In genomic region chr11:74701351-74701750, GRCh38 we compare ENCODE assay signal across 16 cellular contexts. TPM values are rescaled to one million over a fixed set of nuclear protein-coding genes. Genes with fewer than 3 reads are reported as not detected.
DNase-seq lines count a peak whose midpoint lies in the region; ATAC-seq and TF ChIP-seq lines count a peak whose summit lies in the region.
"Had no signal": no experiment of that assay in that cellular context is flagged by ENCODE, and none has a peak within 500 bp of the region (broad histone marks: within the 10 kb centered on the region; RNA-seq: fewer than 3 reads in every experiment).

No MANE protein-coding gene starts in this region.

- ATAC-seq in GM23338, result peak; percentile 52
- ATAC-seq in GM21529 (IDR thresholded peaks at IDR 0.05; ENCODE audit: unreplicated experiment), result no peak
- no peak for ATAC-seq in T-cell (replicated peaks in 1 of 4)
- ATAC-seq: activated CD4-positive, CD25-positive, alpha-beta regulatory T cell treated with anti-CD3 and anti-CD28 coated beads, Interleukin-2, amount 50 U/mL, for 24 hours had no signal

- H3K4me1 ChIP-seq in GM23338 (ENCODE audit: insufficient read depth) (peaks cover 13% of the 10 kb centered on the region), prostate gland (replicated peaks) (no peaks in the 10 kb centered on the region)

- no peaks in the 10 kb centered on the region for H3K9me3 Mint-ChIP-seq in GM23338
- no peaks in the 10 kb centered on the region for H3K9me3 Mint-ChIP-seq in T-cell
- H3K9me3 Mint-ChIP-seq: central memory CD8-positive, alpha-beta T cell; immature natural killer cell had no signal

- H3F3A ChIP-seq in GM23338 (replicated peaks; ENCODE audit: low read depth), result no peaks in the 10 kb centered on the region

- H3K36me3 ChIP-seq in GM23338 (ENCODE audit: insufficient read depth), result no peaks in the 10 kb centered on the region
- H3K36me3 ChIP-seq in prostate gland, result no peaks in the 10 kb centered on the region
- H3K36me3 ChIP-seq: right atrium auricular region, SJSA1 had no signal

- H3K4me2 ChIP-seq in GM23338, result no peak overlapping the region

- H3K9me3 ChIP-seq in prostate gland, result no peaks in the 10 kb centered on the region
- H3K9me3 ChIP-seq: right atrium auricular region, SJSA1 had no signal

- H3K4me1 Mint-ChIP-seq in GM23338 (peaks cover 15% of the 10 kb centered on the region), T-cell (peaks cover 0 to 5% (median 0%) of the 10 kb centered on the region in 3 donors)
- H3K4me1 Mint-ChIP-seq: central memory CD8-positive, alpha-beta T cell; immature natural killer cell had no signal

- H3K79me2 ChIP-seq in GM23338 (replicated peaks; ENCODE audit: insufficient read depth), result no peaks in the 10 kb centered on the region

- peak; percentile 52 to 83 for TF ChIP-seq CTCF in GM23338 (conservative IDR thresholded peaks at IDR 0.05; ENCODE audit: low read depth in 2 of 2)
- peak; percentile 30 for TF ChIP-seq CTCF in fibroblast of the aortic adventitia (IDR thresholded peaks at IDR 0.05; ENCODE audit: insufficient read depth, low read length)
- TF ChIP-seq CTCF in prostate gland (IDR thresholded peaks at IDR 0.05), result no peak

- H3K36me3 Mint-ChIP-seq in GM23338 (ENCODE audit: low read depth) (no peaks in the 10 kb centered on the region), T-cell (no peaks in the 10 kb centered on the region)
- H3K36me3 Mint-ChIP-seq: immature natural killer cell had no signal

- H3K27ac ChIP-seq in GM23338 (ENCODE audit: low read depth), result no peak overlapping the region
- H3K27ac ChIP-seq in prostate gland, result no peak overlapping the region
- H3K27ac ChIP-seq: right atrium auricular region, SJSA1 had no signal

- no peak overlapping the region for H3K27ac Mint-ChIP-seq in GM23338
- H3K27ac Mint-ChIP-seq in T-cell, result no peak overlapping the region
- H3K27ac Mint-ChIP-seq: immature natural killer cell had no signal

- peak; percentile 27 for DNase-seq in CMK (ENCODE audit: low read depth)
- peak; percentile 77 for DNase-seq in GM23338 (ENCODE audit: low spot score)
- DNase-seq in RPMI8226, result peak; percentile 44
- no peak for DNase-seq in fibroblast of the aortic adventitia (ENCODE audit: low read depth)
- DNase-seq in prostate gland (ENCODE audit: low spot score), result no peak
- no peak for DNase-seq in T-cell
- no peak for DNase-seq in SKM-1 treated with dmso at 0.1 percent for 144 hours (lab: John Stamatoyannopoulos, UW; ENCODE audit: unreplicated experiment)
- DNase-seq: immature natural killer cell, NCI-H1092 had no signal

- CTCF ChIA-PET in T-cell (lab: Charles Lee), result interaction anchor here (0.6 to 1.9 kb wide), 10 partner anchors 24 to 1351 kb away, joined by 3 to 18 read pairs (median 5); no protein-coding TSS in a partner anchor

- H3K4me3 ChIP-seq in GM23338 (no peak overlapping the region), fibroblast of the aortic adventitia (ENCODE audit: low read depth, low read length) (no peak overlapping the region), prostate gland (no peak overlapping the region)
- H3K4me3 ChIP-seq: right atrium auricular region, SJSA1 had no signal

- POLR2A ChIA-PET in T-cell (lab: Charles Lee), result no interaction called here

- H2AFZ ChIP-seq in GM23338, result no peak overlapping the region

- no peak overlapping the region for H3K4me3 Mint-ChIP-seq in GM23338
- H3K4me3 Mint-ChIP-seq in T-cell, result no peak overlapping the region
- H3K4me3 Mint-ChIP-seq: central memory CD8-positive, alpha-beta T cell; immature natural killer cell had no signal

- intact Hi-C loops in prostate gland (cut with DNase I), result no loop called here

- TF ChIP-seq POLR2A in prostate gland (IDR thresholded peaks at IDR 0.05), result no peak

- H3K27me3 Mint-ChIP-seq in GM23338 (ENCODE audit: insufficient read depth, low read depth, poor library complexity), result peaks cover 21% of the 10 kb centered on the region
- peaks cover 6 to 11% of the 10 kb centered on the region in 2 donors for H3K27me3 Mint-ChIP-seq in T-cell

- H3K27me3 ChIP-seq in GM23338 (ENCODE audit: insufficient read depth) (no peaks in the 10 kb centered on the region), prostate gland (replicated peaks; ENCODE audit: insufficient read depth) (no peaks in the 10 kb centered on the region)
- H3K27me3 ChIP-seq: right atrium auricular region, SJSA1 had no signal

- WGBS in prostate gland, result 69% methylated on average over 8 of the region's 8 CpGs

- H3K9me2 ChIP-seq in GM23338 (ENCODE audit: insufficient read depth), result no peaks in the 10 kb centered on the region

- H4K20me1 ChIP-seq in GM23338 (replicated peaks; ENCODE audit: insufficient read depth), result no peaks in the 10 kb centered on the region

TF ChIP-seq in GM23338, 12 proteins besides CTCF, POLR2A, EP300 and RAD21 (continues in another document):
- TF ChIP-seq ETS1 (IDR thresholded peaks at IDR 0.05) (no peak), JUNB (IDR thresholded peaks at IDR 0.05; ENCODE audit: unreplicated experiment) (no peak), ZNF462 (CRISPR knock-in tag; IDR thresholded peaks at IDR 0.05) (no peak)

RNA-seq across cellular contexts. Expression of gene CHRDL2, which starts 29.9 kb away (rescaled TPM):
- 0.16 and 0.21 TPM in 2 replicates for total RNA-seq in GM23338 (2014; rRNA removed; shearing (Covaris generic))
- polyA plus RNA-seq in GM23338 (2016; fragmentation: Nextera tagmentation; extraction: Ambion mirVana), result 0.38 TPM in 1 of 2 replicates, not detected in the other
- total RNA-seq in fibroblast of the aortic adventitia (ENCODE audit: low replicate concordance), result not detected in 2 replicates
- total RNA-seq in prostate gland, result 1 to 10 TPM in 1 of 2 donors, under 1 TPM in 1; 0.09 to 9.1 TPM
- total RNA-seq in T-cell, result under 1 TPM in 1 of 5 donors, not detected in 4; 0.55 TPM
- total RNA-seq: fibroblast of lung, SJSA1, subcutaneous adipose tissue had no signal
- polyA plus RNA-seq: fibroblast of lung, immature natural killer cell had no signal

RNA-seq across cellular contexts. Expression of gene RNF169, which starts 47.3 kb away (rescaled TPM):
- total RNA-seq in GM23338 (2014; rRNA removed; shearing (Covaris generic)), result 15.1 and 16.5 TPM in 2 replicates
- 0.78 and 0.90 TPM in 2 replicates for polyA plus RNA-seq in GM23338 (2016; fragmentation: Nextera tagmentation; extraction: Ambion mirVana)
- total RNA-seq in fibroblast of the aortic adventitia (ENCODE audit: low replicate concordance) (20.3 and 28.5 TPM in 2 replicates), prostate gland (10 to 100 TPM; 19.7 to 21.2 TPM), T-cell (10 to 100 TPM; 20.3 to 24.9 (median 21.7) TPM)

Comparison
In these comparisons a context has a peak if more than half of its experiments do, and no peak if none do; other contexts are left out.
1. DNase-seq: peak in CMK (single experiment), GM23338 (single experiment) and RPMI8226 (single experiment); none in fibroblast of the aortic adventitia (single experiment), prostate gland (single experiment), T-cell (0 of 34) and SKM-1 treated with dmso at 0.1 percent for 144 hours (single experiment).
2. CTCF ChIP-seq: peak in GM23338 (2 of 2) and fibroblast of the aortic adventitia (single experiment); none in prostate gland (0 of 4).